Comparison of ENCODE assay signal across 26 cellular contexts in the genomic region with DNA sequence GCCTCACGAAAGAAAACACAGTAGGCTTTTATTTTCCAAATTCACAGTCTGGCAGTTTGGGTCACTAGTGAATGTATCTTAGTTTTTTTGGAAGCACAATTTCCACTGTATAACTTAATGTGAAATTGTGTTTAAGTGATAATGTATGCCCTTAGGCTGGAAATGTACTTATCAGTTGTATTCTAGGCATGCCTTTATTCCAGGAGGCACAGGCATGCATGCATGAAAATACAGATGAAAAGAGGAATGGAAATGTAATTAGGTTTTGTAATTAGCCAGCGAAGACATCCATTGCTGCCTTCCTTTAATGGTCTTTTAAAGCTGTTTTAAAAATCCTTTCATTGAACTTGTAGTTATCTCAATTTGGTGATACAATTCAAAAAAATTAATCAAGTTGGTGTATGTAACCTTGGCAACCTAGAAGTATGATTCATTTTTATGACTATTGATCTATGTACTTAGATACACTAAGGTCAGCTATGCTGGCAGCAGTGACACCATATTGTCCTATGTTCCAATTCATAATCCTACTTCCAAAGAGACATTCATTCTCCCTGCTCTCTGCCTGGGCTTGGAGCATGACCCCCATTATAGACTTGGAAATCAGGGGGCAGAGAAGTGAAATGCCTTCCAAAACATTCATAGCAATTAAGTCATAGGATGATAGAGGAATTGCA.
DNase-seq lines count a peak whose midpoint lies in the region; ATAC-seq, FAIRE-seq and TF ChIP-seq lines count a peak whose summit lies in the region.
"Had no signal": no experiment of that assay in that cellular context is flagged by ENCODE, and none has a peak within 500 bp of the region (broad histone marks: within the 10 kb centered on the region; RNA-seq: fewer than 3 reads in every experiment).

No MANE protein-coding gene starts in this region.

- H3K79me2 ChIP-seq in SK-N-SH (ENCODE audit: insufficient read depth), result no peaks in the 10 kb centered on the region

- TF ChIP-seq RAD21 in A549 (conservative IDR thresholded peaks at IDR 0.05 in 1 of 2, IDR thresholded peaks at IDR 0.05 in 1 of 2) (no peak), SK-N-SH (IDR thresholded peaks at IDR 0.05; ENCODE audit: low read length) (no peak; the same call in none of the 2 replicates)

- DNase-seq in A549 (ENCODE audit: low read depth in 1 of 2, low spot score in 1 of 2), result no peak
- peak; percentile 15 for DNase-seq in BE2C
- DNase-seq in SK-N-SH, result peak; percentile 46
- no peak for DNase-seq in foreskin keratinocyte
- no peak for DNase-seq in NCI-H748 treated with DMSO at 0.1 percent for 48 hours (lab: John Stamatoyannopoulos, UW)
- DNase-seq in esophagus muscularis mucosa (ENCODE audit: extremely low spot score), result no peak
- DNase-seq in NCI-H1436 treated with DMSO at 0.1 percent for 48 hours (lab: John Stamatoyannopoulos, UW), result no peak
- DNase-seq: 8988T; AML-193; C1 segment of cervical spinal cord; CD4-positive, alpha-beta memory T cell; CD4-positive, CD25-positive, alpha-beta regulatory T cell; CD8-positive, alpha-beta memory T cell; COR-L47; DMS 273 treated with DMSO at 0.1 percent for 48 hours; DMS153; DMS79; DND-41; EL; GDM1 had no signal

- H3K4me3 ChIP-seq in A549, result no peak overlapping the region
- H3K4me3 ChIP-seq in BE2C (ENCODE audit: low read depth, low read length), result no peak overlapping the region
- no peak overlapping the region for H3K4me3 ChIP-seq in SK-N-SH (ENCODE audit: low read depth in 2 of 2, low read length in 1 of 2)
- H3K4me3 ChIP-seq in esophagus muscularis mucosa, result no peak overlapping the region
- H3K4me3 ChIP-seq: BLaER1, GM12878 had no signal

- ATAC-seq in A549 (no peak), foreskin keratinocyte (peak; percentile 21), GM19452 (IDR thresholded peaks at IDR 0.05; ENCODE audit: unreplicated experiment) (no peak)
- ATAC-seq: GM12878 had no signal

- no peak for TF ChIP-seq EP300 in A549 (IDR thresholded peaks at IDR 0.05)
- peak in 1 of 2 experiments; percentile 94; a peak in 2 of 4 replicates for TF ChIP-seq EP300 in SK-N-SH (IDR thresholded peaks at IDR 0.05; ENCODE audit: borderline replicate concordance in 1 of 2, low read depth in 1 of 2, low read length in 1 of 2)
- no peak for TF ChIP-seq EP300 in esophagus muscularis mucosa (IDR thresholded peaks at IDR 0.05)

- no peaks in the 10 kb centered on the region for H3K9me2 ChIP-seq in SK-N-SH

- POLR2A ChIA-PET in A549 (lab: Yijun Ruan, JAX) (no interaction called here), SK-N-SH (lab: Yijun Ruan, JAX) (interaction anchor here (0.8 kb wide), 1 partner anchor 13 kb away, joined by 3 read pairs; no protein-coding TSS in a partner anchor)

- peak; percentile 97 for FAIRE-seq in A549 (lab: Jason Lieb, UNC)
- FAIRE-seq: A204.1, GM12878, GM12892, GM18507 had no signal

- intact Hi-C loops in esophagus muscularis mucosa (cut with DNase I), result no loop called here

- no peaks in the 10 kb centered on the region for H4K20me1 ChIP-seq in SK-N-SH (ENCODE audit: insufficient read depth)
- H4K20me1 ChIP-seq: BLaER1 had no signal

- peaks cover 14% of the 10 kb centered on the region for H3F3A ChIP-seq in SK-N-SH (replicated peaks; ENCODE audit: insufficient read depth)

- H3K4me2 ChIP-seq in A549 (no peak overlapping the region), SK-N-SH (no peak overlapping the region)
- H3K4me2 ChIP-seq: BLaER1 had no signal

- H3K27me3 ChIP-seq in BE2C, result no peaks in the 10 kb centered on the region
- no peaks in the 10 kb centered on the region for H3K27me3 ChIP-seq in SK-N-SH (ENCODE audit: insufficient read depth)
- H3K27me3 ChIP-seq in foreskin keratinocyte, result peaks cover 10% of the 10 kb centered on the region
- no peaks in the 10 kb centered on the region for H3K27me3 ChIP-seq in esophagus muscularis mucosa
- H3K27me3 ChIP-seq: BLaER1 had no signal

- WGBS in A549 (ENCODE audit: missing lambda C conversion rate), result 96% methylated on average over 2 of the region's 2 CpGs
- 82% methylated on average over 2 of the region's 2 CpGs for WGBS in SK-N-SH (ENCODE audit: low lambda C conversion rate)
- 92% methylated on average over 2 of the region's 2 CpGs for WGBS in esophagus muscularis mucosa

- no peak overlapping the region for H2AFZ ChIP-seq in SK-N-SH (ENCODE audit: low read depth)

- peaks cover 46% of the 10 kb centered on the region for H3K4me1 ChIP-seq in A549
- H3K4me1 ChIP-seq in BE2C, result peaks cover 5% of the 10 kb centered on the region
- peaks cover 5 to 16% of the 10 kb centered on the region in 2 experiments; a peak in 3 of 4 replicates for H3K4me1 ChIP-seq in SK-N-SH (ENCODE audit: control insufficient read depth in 1 of 2, insufficient read depth in 2 of 2, low read depth in 1 of 2, low read length in 1 of 2)
- no peaks in the 10 kb centered on the region for H3K4me1 ChIP-seq in foreskin keratinocyte
- no peaks in the 10 kb centered on the region for H3K4me1 ChIP-seq in esophagus muscularis mucosa

- CTCF ChIA-PET in A549 (lab: Yijun Ruan, JAX), result interaction anchor here (3.8 kb wide), 1 partner anchor 313 kb away, joined by 18 read pairs; no protein-coding TSS in a partner anchor
- CTCF ChIA-PET in SK-N-SH (lab: Yijun Ruan, JAX), result interaction anchor here (1.0 kb wide), 1 partner anchor 16 kb away, joined by 3 read pairs; no protein-coding TSS in a partner anchor

- TF ChIP-seq CTCF in A549 (IDR thresholded peaks at IDR 0.05) (no peak), BE2C (IDR thresholded peaks at IDR 0.05; ENCODE audit: low read depth, low read length) (no peak), SK-N-SH (IDR thresholded peaks at IDR 0.05) (no peak), foreskin keratinocyte (conservative IDR thresholded peaks at IDR 0.05) (no peak), esophagus muscularis mucosa (IDR thresholded peaks at IDR 0.05) (no peak)

- no peak overlapping the region for H3K9ac ChIP-seq in SK-N-SH
- H3K9ac ChIP-seq: BLaER1 had no signal

- H3K27ac ChIP-seq in A549, result peak overlapping the region; percentile 86 to 90
- H3K27ac ChIP-seq in SK-N-SH (ENCODE audit: low read depth in 2 of 2, low read length in 1 of 2), result peak overlapping the region in 1 of 2 experiments; percentile 43; a peak in 2 of 4 replicates
- no peak overlapping the region for H3K27ac ChIP-seq in foreskin keratinocyte
- no peak overlapping the region for H3K27ac ChIP-seq in esophagus muscularis mucosa (replicated peaks in 1 of 4)
- H3K27ac ChIP-seq: BLaER1 had no signal

- H3K36me3 ChIP-seq in BE2C (peaks cover 3% of the 10 kb centered on the region), SK-N-SH (replicated peaks in 1 of 2; ENCODE audit: control insufficient read depth in 1 of 2, insufficient read depth in 2 of 2, low read length in 1 of 2) (no peaks in the 10 kb centered on the region), esophagus muscularis mucosa (no peaks in the 10 kb centered on the region)
- H3K36me3 ChIP-seq: BLaER1 had no signal

- no peak for TF ChIP-seq POLR2A in A549 (IDR thresholded peaks at IDR 0.05; ENCODE audit: low read length)
- no peak for TF ChIP-seq POLR2A in esophagus muscularis mucosa (IDR thresholded peaks at IDR 0.05; ENCODE audit: low read depth)

- H3K9me3 ChIP-seq in A549 (no peaks in the 10 kb centered on the region), BE2C (no peaks in the 10 kb centered on the region), SK-N-SH (no peaks in the 10 kb centered on the region), esophagus muscularis mucosa (no peaks in the 10 kb centered on the region)
- H3K9me3 ChIP-seq: BLaER1 had no signal

TF ChIP-seq in A549, 52 proteins besides CTCF, POLR2A, EP300 and RAD21 (continues in another document):
- TF ChIP-seq, protein P1, sequence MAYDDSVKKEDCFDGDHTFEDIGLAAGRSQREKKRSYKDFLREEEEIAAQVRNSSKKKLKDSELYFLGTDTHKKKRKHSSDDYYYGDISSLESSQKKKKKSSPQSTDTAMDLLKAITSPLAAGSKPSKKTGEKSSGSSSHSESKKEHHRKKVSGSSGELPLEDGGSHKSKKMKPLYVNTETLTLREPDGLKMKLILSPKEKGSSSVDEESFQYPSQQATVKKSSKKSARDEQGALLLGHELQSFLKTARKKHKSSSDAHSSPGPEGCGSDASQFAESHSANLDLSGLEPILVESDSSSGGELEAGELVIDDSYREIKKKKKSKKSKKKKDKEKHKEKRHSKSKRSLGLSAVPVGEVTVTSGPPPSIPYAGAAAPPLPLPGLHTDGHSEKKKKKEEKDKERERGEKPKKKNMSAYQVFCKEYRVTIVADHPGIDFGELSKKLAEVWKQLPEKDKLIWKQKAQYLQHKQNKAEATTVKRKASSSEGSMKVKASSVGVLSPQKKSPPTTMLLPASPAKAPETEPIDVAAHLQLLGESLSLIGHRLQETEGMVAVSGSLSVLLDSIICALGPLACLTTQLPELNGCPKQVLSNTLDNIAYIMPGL (CRISPR knock-in tag; IDR thresholded peaks at IDR 0.05; ENCODE audit: borderline replicate concordance), result 0 out of 2 replicates have a peak, but pooled peaks have one; percentile 9
- no peak for TF ChIP-seq MYC (IDR thresholded peaks at IDR 0.05; ENCODE audit: borderline replicate concordance, low read length)
- no peak for TF ChIP-seq SREBF2 (IDR thresholded peaks at IDR 0.05)
- TF ChIP-seq NFE2L2 (conservative IDR thresholded peaks at IDR 0.05; ENCODE audit: low read length), result no peak

TF ChIP-seq in SK-N-SH, 30 proteins besides CTCF, POLR2A, EP300 and RAD21 (continues in another document):
- TF ChIP-seq GATA2 (CRISPR knock-in tag; IDR thresholded peaks at IDR 0.05), result peak; percentile 89
- TF ChIP-seq POLR2AphosphoS5 (IDR thresholded peaks at IDR 0.05; ENCODE audit: low read depth, low read length), result no peak
- TF ChIP-seq NRF1 (IDR thresholded peaks at IDR 0.05; ENCODE audit: low read depth, low read length), result no peak
- TF ChIP-seq RCOR1 (IDR thresholded peaks at IDR 0.05; ENCODE audit: low read length), result peak; percentile 99
- no peak for TF ChIP-seq MEF2A (IDR thresholded peaks at IDR 0.05; ENCODE audit: borderline replicate concordance, low read depth)
- TF ChIP-seq, protein P2, sequence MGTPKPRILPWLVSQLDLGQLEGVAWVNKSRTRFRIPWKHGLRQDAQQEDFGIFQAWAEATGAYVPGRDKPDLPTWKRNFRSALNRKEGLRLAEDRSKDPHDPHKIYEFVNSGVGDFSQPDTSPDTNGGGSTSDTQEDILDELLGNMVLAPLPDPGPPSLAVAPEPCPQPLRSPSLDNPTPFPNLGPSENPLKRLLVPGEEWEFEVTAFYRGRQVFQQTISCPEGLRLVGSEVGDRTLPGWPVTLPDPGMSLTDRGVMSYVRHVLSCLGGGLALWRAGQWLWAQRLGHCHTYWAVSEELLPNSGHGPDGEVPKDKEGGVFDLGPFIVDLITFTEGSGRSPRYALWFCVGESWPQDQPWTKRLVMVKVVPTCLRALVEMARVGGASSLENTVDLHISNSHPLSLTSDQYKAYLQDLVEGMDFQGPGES (IDR thresholded peaks at IDR 0.05; ENCODE audit: low read depth, low read length), result no peak
- no peak for TF ChIP-seq ELF1 (IDR thresholded peaks at IDR 0.05)
- TF ChIP-seq RXRA (IDR thresholded peaks at IDR 0.05; ENCODE audit: borderline replicate concordance, low read depth), result no peak

Comparison
In these comparisons a context has a peak if more than half of its experiments do, and no peak if none do; other contexts are left out.
1. DNase-seq: peak in BE2C (single experiment) and SK-N-SH (single experiment); none in A549 (0 of 2), foreskin keratinocyte (0 of 2), NCI-H748 treated with DMSO at 0.1 percent for 48 hours (single experiment), esophagus muscularis mucosa (single experiment) and NCI-H1436 treated with DMSO at 0.1 percent for 48 hours (single experiment).
2. H3K27ac ChIP-seq: peak in A549 (2 of 2); none in foreskin keratinocyte (single experiment) and esophagus muscularis mucosa (0 of 4).